8 cellular contexts compared by ENCODE assay signal in the genomic region with DNA sequence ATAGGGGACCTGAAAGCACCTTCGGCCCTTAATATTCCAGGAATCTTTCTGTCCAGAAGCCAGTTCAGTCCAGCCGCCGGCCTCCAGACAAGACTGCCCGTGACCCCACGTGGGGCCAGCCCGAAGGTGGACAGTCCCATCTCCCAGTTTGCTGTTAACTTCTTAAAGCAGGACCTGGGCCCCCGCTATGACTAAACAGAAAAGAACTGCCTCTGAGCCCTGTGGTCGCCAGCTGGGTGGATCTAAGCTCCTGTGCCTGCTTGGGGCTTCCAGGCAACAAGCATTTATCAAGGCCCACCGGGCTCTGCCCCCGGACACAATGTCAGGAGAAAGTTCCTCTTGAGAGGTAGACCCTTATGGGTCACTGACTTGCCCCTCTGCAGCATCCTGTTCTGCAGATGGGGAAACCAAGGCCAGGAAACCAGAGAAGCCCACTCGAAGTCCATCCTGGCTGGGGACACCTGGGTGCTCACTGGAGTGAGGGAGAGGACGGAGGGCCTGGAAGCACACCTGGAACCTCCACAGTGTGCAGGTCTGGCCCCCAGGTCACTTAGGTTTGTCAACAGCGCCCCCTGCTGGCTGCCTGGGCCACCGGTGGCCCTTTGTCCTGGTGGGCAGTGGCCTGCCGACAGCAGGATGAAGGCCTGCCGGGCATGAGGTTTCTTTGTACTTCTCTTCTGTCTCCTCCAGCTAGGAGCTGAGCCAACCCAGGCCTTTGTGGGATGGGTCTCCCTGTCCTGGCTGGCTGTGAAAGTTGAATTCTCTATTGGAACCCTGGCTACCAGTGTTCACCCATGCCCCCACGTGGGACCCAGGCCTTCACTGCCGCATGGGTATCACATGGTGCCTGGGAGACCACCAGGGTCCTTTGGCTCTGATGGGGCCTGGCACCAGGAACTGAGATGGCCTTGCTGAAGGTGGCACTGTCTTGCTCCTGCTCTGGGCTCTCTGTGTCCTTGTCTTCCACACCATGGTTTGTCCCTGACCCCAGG.
DNase-seq lines count a peak whose midpoint lies in the region; ATAC-seq and TF ChIP-seq lines count a peak whose summit lies in the region.

No MANE protein-coding gene starts in this region.

- no peaks in the 10 kb centered on the region for H3K36me3 Mint-ChIP-seq in activated CD4-positive, alpha-beta T cell treated with anti-CD3 and anti-CD28 coated beads, Interleukin-2, amount 10 ng/mL, durations not matched to agents 7 days and 5 days (ENCODE audit: low read depth)
- H3K36me3 Mint-ChIP-seq in memory B cell = no peaks in the 10 kb centered on the region

- peaks cover 44 to 72% (median 64%) of the 10 kb centered on the region in 10 experiments for H3K4me1 ChIP-seq in BLaER1 treated with 17β-estradiol and CSF1 and Interleukin-3, amounts not matched to agents 10 nM and 100 nM

- H3K36me3 ChIP-seq in BLaER1 treated with 17β-estradiol and CSF1 and Interleukin-3, amounts not matched to agents 10 nM and 100 nM = peaks cover 16 to 73% (median 38%) of the 10 kb centered on the region in 11 experiments

- peaks cover 2% of the 10 kb centered on the region for H3K4me1 Mint-ChIP-seq in activated CD4-positive, alpha-beta T cell treated with anti-CD3 and anti-CD28 coated beads, Interleukin-2, amount 10 ng/mL, durations not matched to agents 7 days and 5 days
- H3K4me1 Mint-ChIP-seq in memory B cell = peaks cover 8% of the 10 kb centered on the region

- no peaks in the 10 kb centered on the region for H3K27me3 Mint-ChIP-seq in activated CD4-positive, alpha-beta T cell treated with anti-CD3 and anti-CD28 coated beads, Interleukin-2, amount 10 ng/mL, durations not matched to agents 7 days and 5 days
- peaks cover 7% of the 10 kb centered on the region for H3K27me3 Mint-ChIP-seq in memory B cell

- no peak overlapping the region for H3K4me3 ChIP-seq in BLaER1 treated with 17β-estradiol and CSF1 and Interleukin-3, amounts not matched to agents 10 nM and 100 nM
- H3K4me3 ChIP-seq in choroid plexus epithelial cell (ENCODE audit: low read depth, low read length) = no peak overlapping the region

- peaks cover 86 to 100% (median 98%) of the 10 kb centered on the region in 11 experiments for H4K20me1 ChIP-seq in BLaER1 treated with 17β-estradiol and CSF1 and Interleukin-3, amounts not matched to agents 10 nM and 100 nM

- TF ChIP-seq CTCF in GM20000 (IDR thresholded peaks at IDR 0.05; ENCODE audit: extremely low read depth, missing control alignments) (peak; percentile 87), choroid plexus epithelial cell (conservative IDR thresholded peaks at IDR 0.05; ENCODE audit: low read depth, low read length) (peak; percentile 85)

- H3K9ac ChIP-seq in BLaER1 treated with 17β-estradiol and CSF1 and Interleukin-3, amounts not matched to agents 10 nM and 100 nM = peak overlapping the region in 2 of 11 experiments; percentile 11 to 42; a peak in 1 of 22 replicates

- POLR2A ChIA-PET in activated CD4-positive, alpha-beta T cell treated with anti-CD3 and anti-CD28 coated beads, Interleukin-2, amount 10 ng/mL, durations not matched to agents 7 days and 5 days (lab: Charles Lee) = no interaction called here

- peak; percentile 84 for DNase-seq in GM20000 (ENCODE audit: low spot score)
- DNase-seq in NCI-H1930 (lab: John Stamatoyannopoulos, UW) = peak; percentile 20 to 65
- DNase-seq in activated CD4-positive, alpha-beta T cell treated with anti-CD3 and anti-CD28 coated beads, Interleukin-2, amount 10 ng/mL, durations not matched to agents 7 days and 5 days = peak; percentile 77
- peak; percentile 64 for DNase-seq in choroid plexus epithelial cell (ENCODE audit: low read depth)
- DNase-seq in memory B cell (ENCODE audit: low spot score in 2 of 2) = peak; percentile 67 to 75
- peak; percentile 33 to 36 for DNase-seq in stimulated activated CD8-positive, alpha-beta memory T cell treated with anti-CD3 and anti-CD28 coated beads, Interleukin-15, amount 100 ng/mL, for 4 hours (ENCODE audit: low read depth in 2 of 2)

- no peak overlapping the region for H3K4me3 Mint-ChIP-seq in activated CD4-positive, alpha-beta T cell treated with anti-CD3 and anti-CD28 coated beads, Interleukin-2, amount 10 ng/mL, durations not matched to agents 7 days and 5 days
- no peak overlapping the region for H3K4me3 Mint-ChIP-seq in memory B cell

- no peaks in the 10 kb centered on the region for H3K9me3 Mint-ChIP-seq in activated CD4-positive, alpha-beta T cell treated with anti-CD3 and anti-CD28 coated beads, Interleukin-2, amount 10 ng/mL, durations not matched to agents 7 days and 5 days
- peaks cover 1% of the 10 kb centered on the region for H3K9me3 Mint-ChIP-seq in memory B cell

- no peaks in the 10 kb centered on the region for H3K27me3 ChIP-seq in BLaER1 treated with 17β-estradiol and CSF1 and Interleukin-3, amounts not matched to agents 10 nM and 100 nM

- ATAC-seq in memory B cell (ENCODE audit: low read depth) (peak; percentile 47), HG03571 (IDR thresholded peaks at IDR 0.05; ENCODE audit: unreplicated experiment) (no peak)

- H3K27ac Mint-ChIP-seq in activated CD4-positive, alpha-beta T cell treated with anti-CD3 and anti-CD28 coated beads, Interleukin-2, amount 10 ng/mL, durations not matched to agents 7 days and 5 days = no peak overlapping the region
- H3K27ac Mint-ChIP-seq in memory B cell = no peak overlapping the region

- H3K4me2 ChIP-seq in BLaER1 treated with 17β-estradiol and CSF1 and Interleukin-3, amounts not matched to agents 10 nM and 100 nM = peak overlapping the region in 7 of 11 experiments; percentile 4 to 92 (median 82); a peak in 7 of 22 replicates

- peaks cover 0 to 2% (median 0%) of the 10 kb centered on the region in 11 experiments; a peak in 2 of 22 replicates for H3K9me3 ChIP-seq in BLaER1 treated with 17β-estradiol and CSF1 and Interleukin-3, amounts not matched to agents 10 nM and 100 nM (replicated peaks in 1 of 11)

- H3K27ac ChIP-seq in BLaER1 treated with 17β-estradiol and CSF1 and Interleukin-3, amounts not matched to agents 10 nM and 100 nM = peak overlapping the region in 1 of 11 experiments; percentile 15; a peak in 1 of 22 replicates

- CTCF ChIA-PET in activated CD4-positive, alpha-beta T cell treated with anti-CD3 and anti-CD28 coated beads, Interleukin-2, amount 10 ng/mL, durations not matched to agents 7 days and 5 days (lab: Charles Lee) = interaction anchor here (0.6 to 2.8 kb wide), 17 partner anchors 7 to 1163 kb away, joined by 3 to 12 read pairs (median 4); no protein-coding TSS in a partner anchor
